1 cellular context compared by ENCODE assay signal in genomic region chr13:99272481-99272880, GRCh38.
TF ChIP-seq lines count a peak whose summit lies in the region.

No MANE protein-coding gene starts in this region.

TF ChIP-seq in HepG2, 621 proteins besides CTCF, POLR2A, EP300 and RAD21:
- TF ChIP-seq ZNF264 (CRISPR knock-in tag; IDR thresholded peaks at IDR 0.05): peak; percentile 98
- no peak for TF ChIP-seq RXRA (CRISPR knock-in tag; IDR thresholded peaks at IDR 0.05)
- no peak for TF ChIP-seq FUBP1 (CRISPR knock-in tag; IDR thresholded peaks at IDR 0.05; ENCODE audit: borderline replicate concordance)
- TF ChIP-seq TBP (CRISPR knock-in tag; IDR thresholded peaks at IDR 0.05): no peak
- TF ChIP-seq ZNF768 (CRISPR knock-in tag; IDR thresholded peaks at IDR 0.05): no peak
